Comparison of ENCODE assay signal across 22 cellular contexts in the genomic region with DNA sequence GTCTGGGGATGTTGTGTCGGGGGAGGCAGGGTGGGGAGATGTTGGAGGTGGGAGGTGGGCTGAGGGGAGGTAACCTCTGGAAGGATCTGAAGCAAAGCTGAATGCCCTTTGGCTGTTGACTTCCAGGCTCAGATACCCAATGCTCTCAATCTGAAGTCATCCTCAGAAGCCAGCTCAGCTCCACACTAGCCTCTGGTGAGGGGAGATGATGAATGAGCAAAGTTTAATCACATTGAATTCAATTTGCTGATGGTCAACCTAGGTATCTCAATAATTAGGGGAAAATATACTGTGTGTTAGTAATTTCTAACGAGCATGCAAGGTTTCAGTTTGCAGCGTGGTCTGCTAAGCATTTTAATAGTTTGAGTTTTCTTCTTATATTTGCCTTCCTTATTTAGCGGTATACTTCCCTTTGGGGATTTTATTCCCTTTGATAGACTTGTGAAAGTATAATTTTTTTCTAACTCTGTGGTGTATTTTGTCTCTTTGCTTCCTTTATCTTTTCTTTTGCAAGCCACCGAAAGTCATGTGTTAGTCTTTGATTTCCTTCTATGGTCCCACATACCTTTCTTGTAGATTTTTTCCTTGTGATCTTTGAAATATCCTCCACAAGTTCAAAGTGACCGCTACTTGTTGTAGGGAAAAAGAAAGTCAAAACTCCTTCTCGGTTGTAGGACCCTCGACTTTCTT.
A peak's percentile ranks its signal among the peaks of the same experiment; 100 is the strongest.
DNase-seq lines count a peak whose midpoint lies in the region; ATAC-seq, FAIRE-seq and TF ChIP-seq lines count a peak whose summit lies in the region.
"Had no signal": no experiment of that assay in that cellular context is flagged by ENCODE, and none has a peak within 500 bp of the region (broad histone marks: within the 10 kb centered on the region; RNA-seq: fewer than 3 reads in every experiment).

No MANE protein-coding gene starts in this region.

- no peak overlapping the region for H3K27ac Mint-ChIP-seq in activated naive CD8-positive, alpha-beta T cell treated with anti-CD3 and anti-CD28 coated beads, Interleukin-2, amount 50 U/mL, for 24 hours
- H3K27ac Mint-ChIP-seq: memory B cell had no signal

- no peaks in the 10 kb centered on the region for H4K20me1 ChIP-seq in MM.1S (ENCODE audit: insufficient read depth, low read length)

- H2AFZ ChIP-seq in MM.1S (ENCODE audit: low read length): no peak overlapping the region

- no peak for FAIRE-seq in H54 (lab: Jason Lieb, UNC)
- FAIRE-seq: GM12892 had no signal

- no peaks in the 10 kb centered on the region for H3K79me2 ChIP-seq in MM.1S (ENCODE audit: low read length)

- no peaks in the 10 kb centered on the region for H3K27me3 ChIP-seq in MM.1S (replicated peaks; ENCODE audit: insufficient read depth, low read length)
- no peaks in the 10 kb centered on the region for H3K27me3 ChIP-seq in breast epithelium
- H3K27me3 ChIP-seq: body of pancreas, neutrophil, right lobe of liver, uterus had no signal

- TF ChIP-seq POLR2A in breast epithelium (IDR thresholded peaks at IDR 0.05) (no peak), H54 (IDR thresholded peaks at IDR 0.05; ENCODE audit: low read depth, low read length) (no peak)

- H3K27me3 Mint-ChIP-seq in activated naive CD8-positive, alpha-beta T cell treated with anti-CD3 and anti-CD28 coated beads, Interleukin-2, amount 50 U/mL, for 24 hours: peaks cover 4% of the 10 kb centered on the region

- H3K9me3 Mint-ChIP-seq in activated naive CD8-positive, alpha-beta T cell treated with anti-CD3 and anti-CD28 coated beads, Interleukin-2, amount 50 U/mL, for 24 hours: no peaks in the 10 kb centered on the region

- H3K36me3 ChIP-seq in MM.1S (replicated peaks; ENCODE audit: insufficient read depth, low read length) (no peaks in the 10 kb centered on the region), breast epithelium (no peaks in the 10 kb centered on the region)
- H3K36me3 ChIP-seq: neutrophil, right lobe of liver, thoracic aorta, uterus had no signal

- peaks cover 21% of the 10 kb centered on the region for H3K4me1 Mint-ChIP-seq in activated naive CD8-positive, alpha-beta T cell treated with anti-CD3 and anti-CD28 coated beads, Interleukin-2, amount 50 U/mL, for 24 hours
- H3K4me1 Mint-ChIP-seq: memory B cell had no signal

- intact Hi-C loops in breast epithelium (cut with DNase I; ENCODE audit: low total_unique reads): no loop called here

- H3K4me2 ChIP-seq in MM.1S (ENCODE audit: low read depth, low read length): peak overlapping the region; percentile 40

- peak overlapping the region; percentile 44 for H3K4me3 Mint-ChIP-seq in activated naive CD8-positive, alpha-beta T cell treated with anti-CD3 and anti-CD28 coated beads, Interleukin-2, amount 50 U/mL, for 24 hours
- H3K4me3 Mint-ChIP-seq: memory B cell had no signal

- H3K9me2 ChIP-seq in MM.1S (replicated peaks; ENCODE audit: insufficient read depth, low read length): no peaks in the 10 kb centered on the region

- H3F3A ChIP-seq in MM.1S (ENCODE audit: insufficient read depth, low read length): peaks cover 3% of the 10 kb centered on the region; the same call in 1 of the 2 replicates

- H3K4me3 ChIP-seq in MM.1S (ENCODE audit: low read length): no peak overlapping the region
- no peak overlapping the region for H3K4me3 ChIP-seq in breast epithelium
- H3K4me3 ChIP-seq: body of pancreas, right lobe of liver, thoracic aorta, uterus had no signal

- DNase-seq in stimulated activated CD4-positive, alpha-beta T cell treated with anti-CD3 and anti-CD28 coated beads, Interleukin-15, amount 100 ng/mL, for 24 hours: peak; percentile 3
- no peak for DNase-seq in stimulated activated CD4-positive, alpha-beta T cell treated with anti-CD3 and anti-CD28 coated beads, Interleukin-4, amount 100 ng/mL, for 24 hours
- DNase-seq in MM.1S: no peak
- no peak for DNase-seq in activated naive CD8-positive, alpha-beta T cell treated with anti-CD3 and anti-CD28 coated beads, Interleukin-2, amount 50 U/mL, for 24 hours
- DNase-seq in breast epithelium (ENCODE audit: low spot score in 2 of 2): no peak
- no peak for DNase-seq in H54 (ENCODE audit: insufficient read length, low spot score)
- DNase-seq: DMS 273 treated with DMSO at 0.1 percent for 48 hours; Karpas-422; MV-4-11; NCI-H146; NCI-H446 treated with DMSO at 0.1 percent for 48 hours; right lobe of liver; stimulated activated CD4-positive, alpha-beta T cell treated with anti-CD3 and anti-CD28 coated beads, Interleukin-12 subunit alpha, Interleukin-12 subunit beta, amount 100 ng/mL, for 4 hours; T1000; uterus had no signal

- no peaks in the 10 kb centered on the region for H3K36me3 Mint-ChIP-seq in activated naive CD8-positive, alpha-beta T cell treated with anti-CD3 and anti-CD28 coated beads, Interleukin-2, amount 50 U/mL, for 24 hours (ENCODE audit: low read depth)
- H3K36me3 Mint-ChIP-seq: memory B cell had no signal

- H3K9me3 ChIP-seq in MM.1S (replicated peaks; ENCODE audit: insufficient read depth, low read length): no peaks in the 10 kb centered on the region
- no peaks in the 10 kb centered on the region for H3K9me3 ChIP-seq in breast epithelium
- H3K9me3 ChIP-seq: body of pancreas, neutrophil, right lobe of liver, thoracic aorta, uterus had no signal

- no peak overlapping the region for H3K9ac ChIP-seq in MM.1S (ENCODE audit: low read length)

- TF ChIP-seq CTCF in MM.1S (IDR thresholded peaks at IDR 0.05; ENCODE audit: low read length) (no peak), breast epithelium (IDR thresholded peaks at IDR 0.05) (no peak)

- peaks cover 21% of the 10 kb centered on the region for H3K4me1 ChIP-seq in MM.1S (ENCODE audit: low read length)
- H3K4me1 ChIP-seq in breast epithelium: no peaks in the 10 kb centered on the region
- H3K4me1 ChIP-seq: right lobe of liver, uterus had no signal

- H3K27ac ChIP-seq in MM.1S (ENCODE audit: low read length): no peak overlapping the region
- no peak overlapping the region for H3K27ac ChIP-seq in breast epithelium
- H3K27ac ChIP-seq: body of pancreas, neutrophil, right lobe of liver, thoracic aorta, uterus had no signal

- peak; percentile 57 for ATAC-seq in activated naive CD8-positive, alpha-beta T cell treated with anti-CD3 and anti-CD28 coated beads, Interleukin-2, amount 50 U/mL, for 24 hours
- ATAC-seq in HG03039 (IDR thresholded peaks at IDR 0.05; ENCODE audit: unreplicated experiment): no peak
- ATAC-seq: body of pancreas, right lobe of liver, SK-N-SH treated with all-trans-retinoic acid at 6 μM for 48 hours had no signal
